ENCODE assay signal across 8 cellular contexts in genomic region chr13:23427342-23428182, GRCh38. TPM values are rescaled to one million over a fixed set of nuclear protein-coding genes. Genes with fewer than 3 reads are reported as not detected.
A peak's percentile ranks its signal among the peaks of the same experiment; 100 is the strongest.
DNase-seq lines count a peak whose midpoint lies in the region; ATAC-seq and TF ChIP-seq lines count a peak whose summit lies in the region.

No MANE protein-coding gene starts in this region.

- H3K27ac ChIP-seq in adrenal gland, result peak overlapping the region in 2 of 5 donors; percentile 37 to 61

- no peak overlapping the region for H3K4me3 ChIP-seq in adrenal gland

- H3K4me1 ChIP-seq in adrenal gland (replicated peaks in 1 of 2), result peaks cover 0 to 13% of the 10 kb centered on the region in 2 donors

- TF ChIP-seq POLR2A in adrenal gland (IDR thresholded peaks at IDR 0.05), result no peak

- in situ Hi-C loops in G401 (cut with HindIII; ENCODE audit: low sequenced_read_pairs), result no loop called here

- H3K27me3 ChIP-seq in adrenal gland, result no peaks in the 10 kb centered on the region

- ATAC-seq in GM21825 (IDR thresholded peaks at IDR 0.05; ENCODE audit: unreplicated experiment), result no peak
- ATAC-seq in GM21390 (IDR thresholded peaks at IDR 0.05; ENCODE audit: unreplicated experiment), result no peak

- WGBS in adrenal gland, 4 donors, result 51 to 65% (median 54%) methylated on average over 12 of the region's 12 CpGs

- H3K36me3 ChIP-seq in adrenal gland (replicated peaks in 1 of 2), result no peaks in the 10 kb centered on the region

- no peak for TF ChIP-seq CTCF in adrenal gland (IDR thresholded peaks at IDR 0.05)

- DNase-seq in ELR (ENCODE audit: low read depth), result peak; percentile 86
- peak in 5 of 7 donors; percentile 23 to 66 (median 49) for DNase-seq in adrenal gland
- peak in 34 of 42 donors; percentile 23 to 82 (median 52) for DNase-seq in head of caudate nucleus
- peak; percentile 70 for DNase-seq in putamen (ENCODE audit: low spot score)
- no peak for DNase-seq in G401 (ENCODE audit: low spot score)
- no peak for DNase-seq in NCI-H82 (lab: John Stamatoyannopoulos, UW)

- intact Hi-C loops in adrenal gland (cut with DNase I), result no loop called here
- intact Hi-C loops in head of caudate nucleus (cut with DNase I), result no loop called here

- no peaks in the 10 kb centered on the region for H3K9me3 ChIP-seq in adrenal gland (replicated peaks in 1 of 3)

RNA-seq across cellular contexts. Expression of gene SACS, which starts 5.9 kb away (rescaled TPM):
- 10 to 100 TPM in 2 of 8 donors, 1 to 10 TPM in 6; 5.9 to 11.8 (median 7.9) TPM for total RNA-seq in adrenal gland
- 1 to 10 TPM; 5.6 to 7.6 (median 6.4) TPM for polyA plus RNA-seq in adrenal gland
- 7.3 and 12.7 TPM in 2 replicates for total RNA-seq in G401 (2014; rRNA removed; shearing (Covaris generic))

Comparison
In these comparisons a context has a peak if more than half of its experiments do, and no peak if none do; other contexts are left out.
1. DNase-seq: peak in ELR (single experiment), adrenal gland (5 of 7), head of caudate nucleus (34 of 42) and putamen (single experiment); none in G401 (single experiment) and NCI-H82 (single experiment).